In genomic region chr5:16160706-16161105, GRCh38 we compare ENCODE assay signal across 8 cellular contexts. TPM values are rescaled to one million over a fixed set of nuclear protein-coding genes. Genes with fewer than 3 reads are reported as not detected.
DNase-seq lines count a peak whose midpoint lies in the region; ATAC-seq, FAIRE-seq and TF ChIP-seq lines count a peak whose summit lies in the region.

No MANE protein-coding gene starts in this region.

- DNase-seq in NCI-H1436 (lab: John Stamatoyannopoulos, UW): peak; percentile 39
- no peak for DNase-seq in NCI-H1436 treated with DMSO at 0.1 percent for 48 hours (lab: John Stamatoyannopoulos, UW)
- peak; percentile 68 for DNase-seq in HS-27A (ENCODE audit: low read depth)
- DNase-seq in NCI-H82 treated with DMSO at 0.1 percent for 48 hours (lab: John Stamatoyannopoulos, UW; ENCODE audit: unreplicated experiment): peak; percentile 66
- peak; percentile 73 for DNase-seq in bronchial epithelial cell (ENCODE audit: low read depth)
- peak; percentile 88 for DNase-seq in left kidney (ENCODE audit: low read depth, low spot score)
- DNase-seq in MG63: no peak

- H3K4me3 ChIP-seq in bronchial epithelial cell (ENCODE audit: low read depth, low read length): no peak overlapping the region
- no peak overlapping the region for H3K4me3 ChIP-seq in MG63

- peak; percentile 73 for TF ChIP-seq CTCF in bronchial epithelial cell (IDR thresholded peaks at IDR 0.05; ENCODE audit: insufficient read depth, low read length, severe bottlenecking)

- FAIRE-seq in bronchial epithelial cell (lab: Jason Lieb, UNC): no peak

- H3K27me3 ChIP-seq in bronchial epithelial cell (ENCODE audit: control insufficient read depth, insufficient read depth, low read length): no peaks in the 10 kb centered on the region
- H3K27me3 ChIP-seq in MG63: peaks cover 7% of the 10 kb centered on the region

- H3K36me3 ChIP-seq in bronchial epithelial cell (ENCODE audit: control insufficient read depth, insufficient read depth, low read length): no peaks in the 10 kb centered on the region
- H3K36me3 ChIP-seq in MG63: no peaks in the 10 kb centered on the region

- peak; percentile 93 for ATAC-seq in GM21528 (IDR thresholded peaks at IDR 0.05; ENCODE audit: low FRiP score, unreplicated experiment)

- H3K9me3 ChIP-seq in MG63: no peaks in the 10 kb centered on the region

RNA-seq across cellular contexts. Expression of gene MARCHF11, which starts 18.9 kb away (rescaled TPM):
- not detected in 2 replicates for total RNA-seq in bronchial epithelial cell
- total RNA-seq in MG63 (2014; rRNA removed; shearing (Covaris generic); ENCODE audit: low replicate concordance): not detected in 2 replicates

Comparison
In these comparisons a context has a peak if more than half of its experiments do, and no peak if none do; other contexts are left out.
1. DNase-seq: peak in NCI-H1436 (single experiment), HS-27A (single experiment), NCI-H82 treated with DMSO at 0.1 percent for 48 hours (single experiment), bronchial epithelial cell (single experiment) and left kidney (single experiment); none in NCI-H1436 treated with DMSO at 0.1 percent for 48 hours (single experiment) and MG63 (single experiment).